13 cellular contexts compared by ENCODE assay signal in the genomic region with DNA sequence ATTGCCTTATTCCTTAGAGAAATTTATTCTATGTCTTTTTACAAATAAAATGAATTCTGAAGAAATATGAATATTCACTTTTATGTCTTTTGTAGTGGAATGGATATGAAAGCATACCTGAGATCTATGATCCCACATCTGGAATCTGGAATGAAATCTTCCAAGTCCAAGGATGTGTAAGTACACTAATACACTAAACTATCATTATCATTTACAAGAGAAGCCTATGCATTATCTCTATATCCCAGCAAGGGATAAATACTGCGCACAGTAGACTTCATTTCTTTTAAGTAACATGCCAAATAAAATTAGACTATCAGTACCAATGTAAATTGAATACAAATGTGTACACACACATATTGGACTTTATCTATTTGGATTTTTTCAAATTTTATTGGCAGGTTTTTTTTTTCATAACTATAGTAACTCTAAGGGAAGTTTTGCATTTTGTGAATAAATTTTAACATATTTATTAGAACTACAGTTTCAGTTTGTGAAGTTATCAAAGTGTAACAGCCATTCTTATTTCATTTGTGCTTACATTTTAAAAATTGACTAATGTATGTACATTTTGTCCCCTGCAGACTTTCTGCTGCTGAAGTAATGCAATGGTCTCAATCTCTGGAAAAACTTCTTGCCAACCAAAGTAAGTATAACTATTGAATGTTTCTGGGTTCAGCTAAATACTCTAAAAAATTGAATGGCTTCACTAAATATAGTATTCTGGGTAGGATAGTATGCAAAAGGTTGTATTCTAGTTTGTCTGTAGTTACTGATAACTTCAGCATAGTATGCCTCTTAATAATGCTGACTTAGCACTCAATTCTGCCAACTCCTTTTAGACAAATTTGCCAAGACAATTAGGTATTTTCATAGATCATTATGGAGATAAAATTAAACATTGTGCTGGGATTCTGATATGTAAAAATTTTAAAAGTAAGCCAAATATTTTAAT. TPM values are rescaled to one million over a fixed set of nuclear protein-coding genes. Genes with fewer than 3 reads are reported as not detected.
DNase-seq lines count a peak whose midpoint lies in the region; ATAC-seq, FAIRE-seq and TF ChIP-seq lines count a peak whose summit lies in the region.
"Had no signal": no experiment of that assay in that cellular context is flagged by ENCODE, and none has a peak within 500 bp of the region (broad histone marks: within the 10 kb centered on the region; RNA-seq: fewer than 3 reads in every experiment).

No MANE protein-coding gene starts in this region.

- no peak for ATAC-seq in A549

- no peak overlapping the region for H3K27ac ChIP-seq in A549
- peak overlapping the region; percentile 30 for H3K27ac ChIP-seq in muscle layer of colon (ENCODE audit: low read depth, low read length)
- H3K27ac ChIP-seq: C4-2B had no signal

- no peaks in the 10 kb centered on the region for H3K27me3 ChIP-seq in muscle layer of colon (ENCODE audit: control insufficient read depth in 1 of 2, insufficient read depth in 2 of 2, low read length in 2 of 2)

- peaks cover 4% of the 10 kb centered on the region for H3K36me3 Mint-ChIP-seq in activated naive CD8-positive, alpha-beta T cell
- H3K36me3 Mint-ChIP-seq in osteocyte (ENCODE audit: unreplicated experiment): no peaks in the 10 kb centered on the region

- TF ChIP-seq POLR2A in A549 (IDR thresholded peaks at IDR 0.05; ENCODE audit: low read length): no peak

- peak overlapping the region; percentile 93 for H3K27ac Mint-ChIP-seq in activated naive CD8-positive, alpha-beta T cell
- no peak overlapping the region for H3K27ac Mint-ChIP-seq in osteocyte (ENCODE audit: unreplicated experiment)

- POLR2A ChIA-PET in A549 (lab: Yijun Ruan, JAX): no interaction called here

- FAIRE-seq in A549 (lab: Jason Lieb, UNC): peak; percentile 23

- peak overlapping the region; percentile 89 for H3K4me3 Mint-ChIP-seq in activated naive CD8-positive, alpha-beta T cell
- no peak overlapping the region for H3K4me3 Mint-ChIP-seq in osteocyte (ENCODE audit: unreplicated experiment)

- DNase-seq in A549 (ENCODE audit: low read depth in 1 of 2, low spot score in 1 of 2) (no peak), GM12865 (ENCODE audit: low read depth) (no peak), osteocyte (ENCODE audit: extremely low spot score, unreplicated experiment) (no peak), AML-193 (lab: John Stamatoyannopoulos, UW) (no peak), NOMO-1 treated with DMSO at 0.1 percent for 48 hours (lab: John Stamatoyannopoulos, UW; ENCODE audit: unreplicated experiment) (no peak), medulla oblongata (ENCODE audit: extremely low spot score) (no peak)
- DNase-seq: NCI-H345, SHP77 had no signal

- peaks cover 12% of the 10 kb centered on the region for H3K36me3 ChIP-seq in muscle layer of colon (ENCODE audit: insufficient read depth, low read length)

- CTCF ChIA-PET in A549 (lab: Yijun Ruan, JAX): interaction anchor here (3.6 kb wide), 1 partner anchor 99 kb away, joined by 27 read pairs; no protein-coding TSS in a partner anchor

- no peak for TF ChIP-seq RAD21 in A549 (conservative IDR thresholded peaks at IDR 0.05 in 1 of 2, IDR thresholded peaks at IDR 0.05 in 1 of 2)

- H3K27me3 Mint-ChIP-seq in activated naive CD8-positive, alpha-beta T cell: no peaks in the 10 kb centered on the region
- no peaks in the 10 kb centered on the region for H3K27me3 Mint-ChIP-seq in osteocyte (ENCODE audit: unreplicated experiment)

- H3K9ac ChIP-seq in muscle layer of colon (ENCODE audit: low read length): peak overlapping the region; percentile 69

- H3K4me1 ChIP-seq in A549 (no peaks in the 10 kb centered on the region), muscle layer of colon (ENCODE audit: insufficient read depth, low read length) (peaks cover 24% of the 10 kb centered on the region)

- H3K4me3 ChIP-seq in A549: no peak overlapping the region
- peak overlapping the region; percentile 85 for H3K4me3 ChIP-seq in GM12865 (ENCODE audit: low read depth, low read length)
- peak overlapping the region; percentile 12 to 62 for H3K4me3 ChIP-seq in muscle layer of colon (ENCODE audit: low read depth in 1 of 2, low read length in 2 of 2)

- TF ChIP-seq EP300 in A549 (IDR thresholded peaks at IDR 0.05): no peak

- no peak for TF ChIP-seq CTCF in A549 (IDR thresholded peaks at IDR 0.05)
- no peak for TF ChIP-seq CTCF in GM12865 (IDR thresholded peaks at IDR 0.05; ENCODE audit: insufficient read depth, low read depth, low read length, missing control alignments)
- no peak for TF ChIP-seq CTCF in osteocyte (IDR thresholded peaks at IDR 0.05)

- no peaks in the 10 kb centered on the region for H3K9me3 Mint-ChIP-seq in activated naive CD8-positive, alpha-beta T cell (ENCODE audit: low read depth)
- no peaks in the 10 kb centered on the region for H3K9me3 Mint-ChIP-seq in osteocyte (ENCODE audit: unreplicated experiment)

- H3K9me3 ChIP-seq in A549 (no peaks in the 10 kb centered on the region), muscle layer of colon (ENCODE audit: low read length) (no peaks in the 10 kb centered on the region)

- H3K4me2 ChIP-seq in A549: no peak overlapping the region

- 84% methylated on average over 1 of the region's 1 CpG for WGBS in A549 (ENCODE audit: missing lambda C conversion rate)

- peaks cover 65% of the 10 kb centered on the region for H3K4me1 Mint-ChIP-seq in activated naive CD8-positive, alpha-beta T cell (ENCODE audit: low read depth)
- no peaks in the 10 kb centered on the region for H3K4me1 Mint-ChIP-seq in osteocyte (ENCODE audit: unreplicated experiment)

TF ChIP-seq in A549, 52 proteins besides CTCF, POLR2A, EP300 and RAD21:
- TF ChIP-seq MAFK (IDR thresholded peaks at IDR 0.05; ENCODE audit: partially characterized antibody): peak; percentile 87
- no peak for TF ChIP-seq JUN (IDR thresholded peaks at IDR 0.05)
- TF ChIP-seq, protein P1, sequence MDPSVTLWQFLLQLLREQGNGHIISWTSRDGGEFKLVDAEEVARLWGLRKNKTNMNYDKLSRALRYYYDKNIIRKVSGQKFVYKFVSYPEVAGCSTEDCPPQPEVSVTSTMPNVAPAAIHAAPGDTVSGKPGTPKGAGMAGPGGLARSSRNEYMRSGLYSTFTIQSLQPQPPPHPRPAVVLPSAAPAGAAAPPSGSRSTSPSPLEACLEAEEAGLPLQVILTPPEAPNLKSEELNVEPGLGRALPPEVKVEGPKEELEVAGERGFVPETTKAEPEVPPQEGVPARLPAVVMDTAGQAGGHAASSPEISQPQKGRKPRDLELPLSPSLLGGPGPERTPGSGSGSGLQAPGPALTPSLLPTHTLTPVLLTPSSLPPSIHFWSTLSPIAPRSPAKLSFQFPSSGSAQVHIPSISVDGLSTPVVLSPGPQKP (IDR thresholded peaks at IDR 0.05; ENCODE audit: low read depth, low read length): no peak

RNA-seq across cellular contexts. Expression of a gene that starts 0.9 kb away (rescaled TPM):
- not detected in 2 replicates for polyA plus RNA-seq in A549 (2011; rRNA removed)
- not detected in 2 replicates for polyA plus RNA-seq in A549 (2012; cell fraction: cytosol; rRNA removed)
- not detected in 2 replicates for polyA plus RNA-seq in A549 (2012; cell fraction: nucleus; rRNA removed)
- polyA plus RNA-seq in A549 (2017; fragmentation: RNase III; extraction: RNeasy Plus Mini Kit Qiagen cat#74134 plus additional on column Dnase treatment): not detected in 3 replicates
- polyA minus RNA-seq in A549 (2011; rRNA and poly(A)+ RNA removed): not detected in 2 replicates
- total RNA-seq in osteocyte: not detected in 2 replicates
- total RNA-seq: dermis microvascular lymphatic vessel endothelial cell, M059J had no signal

RNA-seq across cellular contexts. Expression of a gene that starts 59.5 kb away (rescaled TPM):
- not detected in 2 replicates for polyA plus RNA-seq in A549 (2011; rRNA removed)
- not detected in 2 replicates for polyA plus RNA-seq in A549 (2012; cell fraction: cytosol; rRNA removed)
- not detected in 2 replicates for polyA plus RNA-seq in A549 (2012; cell fraction: nucleus; rRNA removed)
- not detected in 3 replicates for polyA plus RNA-seq in A549 (2017; fragmentation: RNase III; extraction: RNeasy Plus Mini Kit Qiagen cat#74134 plus additional on column Dnase treatment)
- polyA minus RNA-seq in A549 (2011; rRNA and poly(A)+ RNA removed): not detected in 2 replicates
- total RNA-seq in osteocyte: not detected in 2 replicates
- total RNA-seq: dermis microvascular lymphatic vessel endothelial cell had no signal
